Comparison of ENCODE assay signal across 16 cellular contexts in the genomic region with DNA sequence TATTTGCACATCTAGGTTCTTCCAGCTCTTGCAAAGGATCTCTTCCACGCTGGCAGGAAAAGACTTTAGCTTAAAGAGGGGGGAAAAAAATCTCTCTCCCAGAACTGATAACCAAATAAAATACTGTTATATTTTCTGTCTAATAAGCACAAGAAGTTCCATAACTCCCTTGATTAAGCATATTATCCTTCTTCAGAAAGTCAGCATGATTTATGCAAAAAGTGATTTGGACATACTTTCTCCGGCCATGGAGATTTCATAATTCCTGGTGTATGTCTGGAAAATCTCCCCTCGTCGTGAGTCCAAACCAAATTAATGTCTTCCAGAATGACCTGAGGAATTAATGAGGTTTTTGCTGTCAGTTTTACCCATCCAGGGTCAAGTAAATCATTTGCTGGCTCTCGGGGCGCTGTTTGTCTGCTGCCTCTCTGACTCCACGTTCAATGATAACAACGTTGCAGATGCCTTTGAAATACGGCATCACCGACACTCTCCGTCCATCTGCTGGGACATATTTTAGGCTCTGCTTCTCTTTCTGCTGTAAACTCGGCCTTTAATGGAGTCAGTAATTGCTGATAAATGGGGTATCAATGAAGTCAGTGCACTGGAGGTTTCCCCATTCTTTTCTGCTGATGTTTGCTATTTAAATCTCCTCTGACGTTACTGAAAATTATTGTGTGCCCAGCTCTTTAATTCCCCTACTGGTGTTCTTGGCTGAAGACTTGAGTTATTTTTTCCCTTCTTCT.
DNase-seq lines count a peak whose midpoint lies in the region; ATAC-seq and TF ChIP-seq lines count a peak whose summit lies in the region.
"Had no signal": no experiment of that assay in that cellular context is flagged by ENCODE, and none has a peak within 500 bp of the region (broad histone marks: within the 10 kb centered on the region; RNA-seq: fewer than 3 reads in every experiment).

No MANE protein-coding gene starts in this region.

- peaks cover 3% of the 10 kb centered on the region for H3K9me3 Mint-ChIP-seq in activated CD4-positive, alpha-beta T cell treated with anti-CD3 and anti-CD28 coated beads, Interleukin-2, amount 10 ng/mL, durations not matched to agents 7 days and 5 days

- no peak overlapping the region for H3K4me3 Mint-ChIP-seq in activated CD4-positive, alpha-beta T cell treated with anti-CD3 and anti-CD28 coated beads, Interleukin-2, amount 10 ng/mL, durations not matched to agents 7 days and 5 days
- H3K4me3 Mint-ChIP-seq: activated naive CD4-positive, alpha-beta T cell treated with anti-CD3 and anti-CD28 coated beads, Interleukin-2, amount 10 ng/mL, durations not matched to agents 7 days and 5 days had no signal

- H3K36me3 Mint-ChIP-seq in activated CD4-positive, alpha-beta T cell treated with anti-CD3 and anti-CD28 coated beads, Interleukin-2, amount 10 ng/mL, durations not matched to agents 7 days and 5 days (ENCODE audit: low read depth), result no peaks in the 10 kb centered on the region
- H3K36me3 Mint-ChIP-seq: activated naive CD4-positive, alpha-beta T cell treated with anti-CD3 and anti-CD28 coated beads, Interleukin-2, amount 10 ng/mL, durations not matched to agents 7 days and 5 days had no signal

- no peaks in the 10 kb centered on the region for H3K9me3 ChIP-seq in SK-N-SH
- no peaks in the 10 kb centered on the region for H3K9me3 ChIP-seq in hepatocyte (ENCODE audit: low read depth)
- H3K9me3 ChIP-seq: MG63, psoas muscle had no signal

- H3K9ac ChIP-seq in SK-N-SH, result no peak overlapping the region

- intact Hi-C loops in sciatic nerve (cut with DNase I), result loop anchor here (5.0 kb wide), 1 partner anchor 190 kb away; no protein-coding TSS in a partner anchor

- H3K27me3 Mint-ChIP-seq in activated CD4-positive, alpha-beta T cell treated with anti-CD3 and anti-CD28 coated beads, Interleukin-2, amount 10 ng/mL, durations not matched to agents 7 days and 5 days, result peaks cover 3% of the 10 kb centered on the region
- H3K27me3 Mint-ChIP-seq: activated naive CD4-positive, alpha-beta T cell treated with anti-CD3 and anti-CD28 coated beads, Interleukin-2, amount 10 ng/mL, durations not matched to agents 7 days and 5 days had no signal

- peaks cover 0 to 7% of the 10 kb centered on the region in 2 experiments; a peak in 2 of 4 replicates for H3K4me1 ChIP-seq in SK-N-SH (ENCODE audit: control insufficient read depth in 1 of 2, insufficient read depth in 2 of 2, low read depth in 1 of 2, low read length in 1 of 2)
- no peaks in the 10 kb centered on the region for H3K4me1 ChIP-seq in hepatocyte (ENCODE audit: insufficient read depth)
- H3K4me1 ChIP-seq: psoas muscle had no signal

- POLR2A ChIA-PET in SK-N-SH (lab: Yijun Ruan, JAX), result no interaction called here
- POLR2A ChIA-PET in activated CD4-positive, alpha-beta T cell treated with anti-CD3 and anti-CD28 coated beads, Interleukin-2, amount 10 ng/mL, durations not matched to agents 7 days and 5 days (lab: Charles Lee), result no interaction called here

- TF ChIP-seq CTCF in SK-N-SH (IDR thresholded peaks at IDR 0.05) (no peak), hepatocyte (IDR thresholded peaks at IDR 0.05; ENCODE audit: poor library complexity) (no peak)

- H3K79me2 ChIP-seq in SK-N-SH (ENCODE audit: insufficient read depth) (no peaks in the 10 kb centered on the region), hepatocyte (no peaks in the 10 kb centered on the region)

- CTCF ChIA-PET in SK-N-SH (lab: Yijun Ruan, JAX), result interaction anchor here (0.6 to 2.1 kb wide), 4 partner anchors 25 to 212 kb away, joined by 3 to 7 read pairs (median 3); no protein-coding TSS in a partner anchor
- CTCF ChIA-PET in activated CD4-positive, alpha-beta T cell treated with anti-CD3 and anti-CD28 coated beads, Interleukin-2, amount 10 ng/mL, durations not matched to agents 7 days and 5 days (lab: Charles Lee), result no interaction called here

- H4K20me1 ChIP-seq in SK-N-SH (ENCODE audit: insufficient read depth) (no peaks in the 10 kb centered on the region), hepatocyte (ENCODE audit: insufficient read depth, poor library complexity, severe bottlenecking) (no peaks in the 10 kb centered on the region)

- H3K27me3 ChIP-seq in SK-N-SH (ENCODE audit: insufficient read depth) (no peaks in the 10 kb centered on the region), hepatocyte (peaks cover 9% of the 10 kb centered on the region), H7 (ENCODE audit: control insufficient read depth, insufficient read depth, low read length) (no peaks in the 10 kb centered on the region)
- H3K27me3 ChIP-seq: MG63 had no signal

- H3K4me3 ChIP-seq in SK-N-SH (ENCODE audit: low read depth in 2 of 2, low read length in 1 of 2) (no peak overlapping the region), hepatocyte (no peak overlapping the region), H7 (ENCODE audit: insufficient read depth, low read depth, low read length) (no peak overlapping the region)
- H3K4me3 ChIP-seq: MG63, psoas muscle had no signal

- no peak overlapping the region for H2AFZ ChIP-seq in SK-N-SH (ENCODE audit: low read depth)
- no peak overlapping the region for H2AFZ ChIP-seq in hepatocyte

- H3K36me3 ChIP-seq in SK-N-SH (replicated peaks in 1 of 2; ENCODE audit: control insufficient read depth in 1 of 2, insufficient read depth in 2 of 2, low read length in 1 of 2) (no peaks in the 10 kb centered on the region), hepatocyte (replicated peaks; ENCODE audit: insufficient read depth, low read depth) (no peaks in the 10 kb centered on the region), H7 (replicated peaks; ENCODE audit: control insufficient read depth, insufficient read depth, low read length) (no peaks in the 10 kb centered on the region)
- H3K36me3 ChIP-seq: MG63 had no signal

- no peaks in the 10 kb centered on the region for H3F3A ChIP-seq in SK-N-SH (replicated peaks; ENCODE audit: insufficient read depth)

- no peak for TF ChIP-seq RAD21 in SK-N-SH (IDR thresholded peaks at IDR 0.05; ENCODE audit: low read length)

- peak; percentile 51 for ATAC-seq in sciatic nerve
- ATAC-seq in GM19035 (IDR thresholded peaks at IDR 0.05; ENCODE audit: unreplicated experiment), result no peak
- ATAC-seq: Panc1, psoas muscle had no signal

- no peak for TF ChIP-seq EP300 in SK-N-SH (IDR thresholded peaks at IDR 0.05; ENCODE audit: borderline replicate concordance in 1 of 2, low read depth in 1 of 2, low read length in 1 of 2)

- H3K27ac ChIP-seq in SK-N-SH (ENCODE audit: low read depth in 2 of 2, low read length in 1 of 2), result peak overlapping the region in 1 of 2 experiments; percentile 44; a peak in 1 of 4 replicates
- H3K27ac ChIP-seq in hepatocyte, result peak overlapping the region; percentile 36
- H3K27ac ChIP-seq: psoas muscle had no signal

- H3K9me2 ChIP-seq in SK-N-SH (no peaks in the 10 kb centered on the region), hepatocyte (replicated peaks; ENCODE audit: insufficient read depth) (no peaks in the 10 kb centered on the region)

- H3K4me2 ChIP-seq in SK-N-SH (no peak overlapping the region), hepatocyte (peak overlapping the region; percentile 65)

- H3K4me1 Mint-ChIP-seq in activated CD4-positive, alpha-beta T cell treated with anti-CD3 and anti-CD28 coated beads, Interleukin-2, amount 10 ng/mL, durations not matched to agents 7 days and 5 days, result no peaks in the 10 kb centered on the region
- H3K4me1 Mint-ChIP-seq: activated naive CD4-positive, alpha-beta T cell treated with anti-CD3 and anti-CD28 coated beads, Interleukin-2, amount 10 ng/mL, durations not matched to agents 7 days and 5 days had no signal

- peak; percentile 24 for DNase-seq in AG20443 (ENCODE audit: low spot score)
- peak; percentile 14 for DNase-seq in SK-N-SH
- DNase-seq in hepatocyte (ENCODE audit: low spot score), result peak; percentile 12
- DNase-seq in sciatic nerve (ENCODE audit: low spot score), result no peak
- DNase-seq in H7, result no peak
- DNase-seq in dedifferentiated amniotic fluid mesenchymal stem cell (ENCODE audit: extremely low spot score), result no peak
- DNase-seq in activated CD4-positive, alpha-beta T cell treated with anti-CD3 and anti-CD28 coated beads, Interleukin-2, amount 10 ng/mL, durations not matched to agents 7 days and 5 days, result no peak
- DNase-seq: activated naive CD4-positive, alpha-beta T cell treated with anti-CD3 and anti-CD28 coated beads, Interleukin-2, amount 10 ng/mL, durations not matched to agents 7 days and 5 days; DMS 273 treated with DMSO at 0.1 percent for 48 hours; MG63; NCI-H2107; NCI-H69; psoas muscle; stimulated activated CD4-positive, alpha-beta T cell treated with anti-CD3 and anti-CD28 coated beads, Interleukin-4, amount 100 ng/mL, for 1 hour had no signal

- no peak overlapping the region for H3K27ac Mint-ChIP-seq in activated CD4-positive, alpha-beta T cell treated with anti-CD3 and anti-CD28 coated beads, Interleukin-2, amount 10 ng/mL, durations not matched to agents 7 days and 5 days
- H3K27ac Mint-ChIP-seq: activated naive CD4-positive, alpha-beta T cell treated with anti-CD3 and anti-CD28 coated beads, Interleukin-2, amount 10 ng/mL, durations not matched to agents 7 days and 5 days had no signal

- WGBS in SK-N-SH (ENCODE audit: low lambda C conversion rate), result 69% methylated on average over 13 of the region's 13 CpGs
- WGBS in hepatocyte (ENCODE audit: low lambda C conversion rate, missing lambda C conversion rate), result 16% methylated on average over 13 of the region's 13 CpGs

TF ChIP-seq in SK-N-SH, 30 proteins besides CTCF, POLR2A, EP300 and RAD21:
- TF ChIP-seq FOSL2 (IDR thresholded peaks at IDR 0.05; ENCODE audit: borderline replicate concordance, low read depth) (no peak), GABPA (IDR thresholded peaks at IDR 0.05; ENCODE audit: low read depth) (no peak), JUND (IDR thresholded peaks at IDR 0.05) (no peak)
- TF ChIP-seq, protein P1, sequence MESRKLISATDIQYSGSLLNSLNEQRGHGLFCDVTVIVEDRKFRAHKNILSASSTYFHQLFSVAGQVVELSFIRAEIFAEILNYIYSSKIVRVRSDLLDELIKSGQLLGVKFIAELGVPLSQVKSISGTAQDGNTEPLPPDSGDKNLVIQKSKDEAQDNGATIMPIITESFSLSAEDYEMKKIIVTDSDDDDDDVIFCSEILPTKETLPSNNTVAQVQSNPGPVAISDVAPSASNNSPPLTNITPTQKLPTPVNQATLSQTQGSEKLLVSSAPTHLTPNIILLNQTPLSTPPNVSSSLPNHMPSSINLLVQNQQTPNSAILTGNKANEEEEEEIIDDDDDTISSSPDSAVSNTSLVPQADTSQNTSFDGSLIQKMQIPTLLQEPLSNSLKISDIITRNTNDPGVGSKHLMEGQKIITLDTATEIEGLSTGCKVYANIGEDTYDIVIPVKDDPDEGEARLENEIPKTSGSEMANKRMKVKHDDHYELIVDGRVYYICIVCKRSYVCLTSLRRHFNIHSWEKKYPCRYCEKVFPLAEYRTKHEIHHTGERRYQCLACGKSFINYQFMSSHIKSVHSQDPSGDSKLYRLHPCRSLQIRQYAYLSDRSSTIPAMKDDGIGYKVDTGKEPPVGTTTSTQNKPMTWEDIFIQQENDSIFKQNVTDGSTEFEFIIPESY (IDR thresholded peaks at IDR 0.05; ENCODE audit: borderline replicate concordance, low read depth), result no peak

Comparison
In these comparisons a context has a peak if more than half of its experiments do, and no peak if none do; other contexts are left out.
1. DNase-seq: peak in AG20443 (single experiment), SK-N-SH (single experiment) and hepatocyte (single experiment); none in sciatic nerve (single experiment), H7 (single experiment), dedifferentiated amniotic fluid mesenchymal stem cell (single experiment) and activated CD4-positive, alpha-beta T cell treated with anti-CD3 and anti-CD28 coated beads, Interleukin-2, amount 10 ng/mL, durations not matched to agents 7 days and 5 days (single experiment).